In the genomic region with DNA sequence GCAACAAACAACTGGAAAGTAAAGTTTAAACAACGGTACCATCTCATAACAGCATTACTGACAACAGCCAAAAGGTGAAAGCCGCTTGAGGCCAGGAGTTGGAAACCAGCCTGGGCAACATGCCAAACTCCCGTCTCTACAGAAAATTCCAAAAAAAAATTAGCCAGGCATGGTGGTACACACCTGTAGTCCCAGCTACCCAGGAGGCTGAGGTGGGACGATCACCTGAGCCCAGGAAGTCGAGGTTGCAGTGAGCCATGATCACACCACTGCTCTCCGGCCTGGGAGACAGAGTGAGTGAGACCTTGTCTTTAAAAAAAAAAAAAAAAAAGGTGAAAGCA, we compare ENCODE assay signal across 21 cellular contexts. TPM values are rescaled to one million over a fixed set of nuclear protein-coding genes. Genes with fewer than 3 reads are reported as not detected.
DNase-seq lines count a peak whose midpoint lies in the region; ATAC-seq and TF ChIP-seq lines count a peak whose summit lies in the region.
"Had no signal": no experiment of that assay in that cellular context is flagged by ENCODE, and none has a peak within 500 bp of the region (broad histone marks: within the 10 kb centered on the region; RNA-seq: fewer than 3 reads in every experiment).

No MANE protein-coding gene starts in this region.

- H3K4me3 Mint-ChIP-seq in T-helper 2 cell treated with Interferon-gamma antibody and Interleukin-4, amounts not matched to agents 5 μg/mL and 100 μg/mL, for 36 hours = peak overlapping the region; percentile 11
- H3K4me3 Mint-ChIP-seq in activated naive CD8-positive, alpha-beta T cell treated with anti-CD3 and anti-CD28 coated beads, Interleukin-2, amount 10 ng/mL, durations not matched to agents 7 days and 5 days = peak overlapping the region; percentile 58
- H3K4me3 Mint-ChIP-seq: neural progenitor cell had no signal

- no peaks in the 10 kb centered on the region for H3K9me2 ChIP-seq in DOHH2 (replicated peaks; ENCODE audit: control insufficient read depth, low read length)

- H3K27me3 ChIP-seq in DOHH2 (ENCODE audit: control insufficient read depth, low read length) = peaks cover 22% of the 10 kb centered on the region
- H3K27me3 ChIP-seq in psoas muscle (ENCODE audit: insufficient read depth in 3 of 3, low read length in 2 of 3) = no peaks in the 10 kb centered on the region
- H3K27me3 ChIP-seq: ascending aorta, Peyer's patch had no signal

- H3K36me3 Mint-ChIP-seq in T-helper 2 cell treated with Interferon-gamma antibody and Interleukin-4, amounts not matched to agents 5 μg/mL and 100 μg/mL, for 36 hours (ENCODE audit: low read depth) = peaks cover 40% of the 10 kb centered on the region
- peaks cover 30% of the 10 kb centered on the region for H3K36me3 Mint-ChIP-seq in activated naive CD8-positive, alpha-beta T cell treated with anti-CD3 and anti-CD28 coated beads, Interleukin-2, amount 10 ng/mL, durations not matched to agents 7 days and 5 days

- no peaks in the 10 kb centered on the region for H3K9me3 ChIP-seq in DOHH2 (ENCODE audit: control insufficient read depth, insufficient read depth, low read length)
- no peaks in the 10 kb centered on the region for H3K9me3 ChIP-seq in psoas muscle
- H3K9me3 ChIP-seq: ascending aorta, HAP-1, Peyer's patch, thoracic aorta had no signal

- peaks cover 9% of the 10 kb centered on the region for H3F3A ChIP-seq in DOHH2 (ENCODE audit: control insufficient read depth, insufficient read depth)

- peaks cover 68% of the 10 kb centered on the region for H3K4me1 Mint-ChIP-seq in T-helper 2 cell treated with Interferon-gamma antibody and Interleukin-4, amounts not matched to agents 5 μg/mL and 100 μg/mL, for 36 hours (ENCODE audit: low read depth)
- H3K4me1 Mint-ChIP-seq in activated naive CD8-positive, alpha-beta T cell treated with anti-CD3 and anti-CD28 coated beads, Interleukin-2, amount 10 ng/mL, durations not matched to agents 7 days and 5 days = peaks cover 61% of the 10 kb centered on the region

- intact Hi-C loops in psoas muscle (cut with DNase I) = no loop called here

- H3K4me1 ChIP-seq in DOHH2 (ENCODE audit: control insufficient read depth, low read length) (peaks cover 53% of the 10 kb centered on the region), psoas muscle (peaks cover 42% of the 10 kb centered on the region)

- no peaks in the 10 kb centered on the region; the same call in 1 of the 2 replicates for H4K20me1 ChIP-seq in DOHH2 (ENCODE audit: control insufficient read depth, insufficient read depth, low read depth, low read length)

- no peak for ATAC-seq in activated naive CD8-positive, alpha-beta T cell treated with anti-CD3 and anti-CD28 coated beads, Interleukin-2, amount 10 ng/mL, durations not matched to agents 7 days and 5 days (ENCODE audit: low read depth)
- ATAC-seq in psoas muscle (no peak), GM21717 (IDR thresholded peaks at IDR 0.05; ENCODE audit: unreplicated experiment) (no peak), HG03469 (IDR thresholded peaks at IDR 0.05; ENCODE audit: unreplicated experiment) (no peak)
- ATAC-seq: activated T-cell treated with anti-CD3 and anti-CD28 coated beads, Interleukin-2, amount 50 U/mL, for 72 hours had no signal

- no peaks in the 10 kb centered on the region; the same call in 1 of the 2 replicates for H3K79me2 ChIP-seq in DOHH2 (ENCODE audit: control insufficient read depth, low read length)

- POLR2A ChIA-PET in activated naive CD8-positive, alpha-beta T cell treated with anti-CD3 and anti-CD28 coated beads, Interleukin-2, amount 10 ng/mL, durations not matched to agents 7 days and 5 days (lab: Charles Lee) = interaction anchor here (1.8 kb wide), 1 partner anchor 8 kb away, joined by 6 read pairs; no protein-coding TSS in a partner anchor

- WGBS in psoas muscle, 3 donors = 57 to 72% (median 60%) methylated on average over 6 of the region's 6 CpGs

- no peaks in the 10 kb centered on the region for H3K27me3 Mint-ChIP-seq in T-helper 2 cell treated with Interferon-gamma antibody and Interleukin-4, amounts not matched to agents 5 μg/mL and 100 μg/mL, for 36 hours (ENCODE audit: low read depth)
- no peaks in the 10 kb centered on the region for H3K27me3 Mint-ChIP-seq in activated naive CD8-positive, alpha-beta T cell treated with anti-CD3 and anti-CD28 coated beads, Interleukin-2, amount 10 ng/mL, durations not matched to agents 7 days and 5 days

- H3K36me3 ChIP-seq in DOHH2 (ENCODE audit: control insufficient read depth, low read length) = no peaks in the 10 kb centered on the region
- no peaks in the 10 kb centered on the region for H3K36me3 ChIP-seq in psoas muscle (ENCODE audit: insufficient read depth in 1 of 2, low read depth in 1 of 2)
- H3K36me3 ChIP-seq: ascending aorta, HAP-1, neural progenitor cell, Peyer's patch, thoracic aorta had no signal

- no peak for DNase-seq in T-helper 2 cell treated with Interferon-gamma antibody and Interleukin-4, amounts not matched to agents 5 μg/mL and 100 μg/mL, for 36 hours (ENCODE audit: low spot score)
- DNase-seq in T-helper 2 cell (no peak), psoas muscle (peak in 1 of 2 donors; percentile 39), HPDE6-E6E7 (ENCODE audit: extremely low spot score) (no peak)
- DNase-seq in activated naive CD8-positive, alpha-beta T cell treated with anti-CD3 and anti-CD28 coated beads, Interleukin-2, amount 10 ng/mL, durations not matched to agents 7 days and 5 days = no peak
- DNase-seq: activated CD4-positive, CD25-positive, alpha-beta regulatory T cell treated with anti-CD3 and anti-CD28 coated beads, Interleukin-2, amount 50 U/mL, for 72 hours; activated T-cell treated with anti-CD3 and anti-CD28 coated beads, Interleukin-2, amount 50 U/mL, for 72 hours; Calu3; cortex of kidney; NCI-H2081 treated with DMSO at 0.1 percent for 48 hours; NCI-H526; stimulated activated CD4-positive, alpha-beta T cell treated with anti-CD3 and anti-CD28 coated beads, Interleukin-2, amount 100 ng/mL, for 24 hours; SW 1271 had no signal

- H3K9me3 Mint-ChIP-seq in T-helper 2 cell treated with Interferon-gamma antibody and Interleukin-4, amounts not matched to agents 5 μg/mL and 100 μg/mL, for 36 hours = no peaks in the 10 kb centered on the region
- no peaks in the 10 kb centered on the region for H3K9me3 Mint-ChIP-seq in activated naive CD8-positive, alpha-beta T cell treated with anti-CD3 and anti-CD28 coated beads, Interleukin-2, amount 10 ng/mL, durations not matched to agents 7 days and 5 days
- H3K9me3 Mint-ChIP-seq: activated T-cell treated with anti-CD3 and anti-CD28 coated beads, Interleukin-2, amount 50 U/mL, for 72 hours; neural progenitor cell had no signal

- TF ChIP-seq CTCF in DOHH2 (IDR thresholded peaks at IDR 0.05; ENCODE audit: low read depth, low read length, poor library complexity, severe bottlenecking) = no peak
- TF ChIP-seq CTCF in psoas muscle (IDR thresholded peaks at IDR 0.05) = no peak

- peak overlapping the region; percentile 53 for H3K27ac Mint-ChIP-seq in T-helper 2 cell treated with Interferon-gamma antibody and Interleukin-4, amounts not matched to agents 5 μg/mL and 100 μg/mL, for 36 hours
- peak overlapping the region; percentile 11 for H3K27ac Mint-ChIP-seq in activated naive CD8-positive, alpha-beta T cell treated with anti-CD3 and anti-CD28 coated beads, Interleukin-2, amount 10 ng/mL, durations not matched to agents 7 days and 5 days
- H3K27ac Mint-ChIP-seq: activated T-cell treated with anti-CD3 and anti-CD28 coated beads, Interleukin-2, amount 50 U/mL, for 72 hours; neural progenitor cell had no signal

- H3K27ac ChIP-seq in DOHH2 (ENCODE audit: low read depth, low read length) (no peak overlapping the region), psoas muscle (peak overlapping the region; percentile 93)
- H3K27ac ChIP-seq: ascending aorta, neural progenitor cell, thoracic aorta had no signal

- peak overlapping the region; percentile 42 for H3K4me2 ChIP-seq in DOHH2 (ENCODE audit: low read length)
- H3K4me2 ChIP-seq: neural progenitor cell had no signal

- no peak overlapping the region for H3K4me3 ChIP-seq in DOHH2 (ENCODE audit: low read length)
- no peak overlapping the region for H3K4me3 ChIP-seq in psoas muscle
- H3K4me3 ChIP-seq: ascending aorta, HAP-1, neural progenitor cell, Peyer's patch, thoracic aorta had no signal

RNA-seq across cellular contexts. Expression of a gene that starts 4.4 kb away (rescaled TPM):
- 100 to 1,000 TPM; 136 to 166 TPM for total RNA-seq in activated naive CD8-positive, alpha-beta T cell treated with anti-CD3 and anti-CD28 coated beads, Interleukin-2, amount 10 ng/mL, durations not matched to agents 7 days and 5 days
- 100 to 1,000 TPM in 1 of 4 donors, 10 to 100 TPM in 3; 41.7 to 322 (median 77.6) TPM for total RNA-seq in psoas muscle
- polyA plus RNA-seq in psoas muscle = 10 to 100 TPM; 37.1 to 67.1 (median 52.2) TPM
